ENCODE assay signal across 8 cellular contexts in genomic region chr14:23568021-23568599, GRCh38. TPM values are rescaled to one million over a fixed set of nuclear protein-coding genes. Genes with fewer than 3 reads are reported as not detected.
DNase-seq lines count a peak whose midpoint lies in the region; ATAC-seq and TF ChIP-seq lines count a peak whose summit lies in the region.

No MANE protein-coding gene starts in this region.

- H3K4me1 ChIP-seq in Loucy (ENCODE audit: insufficient read depth, low read length, poor library complexity, severe bottlenecking) = peaks cover 36% of the 10 kb centered on the region

- TF ChIP-seq RAD21 in neural cell (conservative IDR thresholded peaks at IDR 0.05) = no peak

- H2AFZ ChIP-seq in Loucy (ENCODE audit: low read length) (no peak overlapping the region), neural cell (ENCODE audit: low read depth, low read length) (no peak overlapping the region)

- peaks cover 25% of the 10 kb centered on the region for H3K79me2 ChIP-seq in Loucy (ENCODE audit: insufficient read depth, low read length)
- H3K79me2 ChIP-seq in neural cell (replicated peaks; ENCODE audit: insufficient read depth, low read length) = no peaks in the 10 kb centered on the region

- H4K20me1 ChIP-seq in Loucy (ENCODE audit: insufficient read depth, low read length, poor library complexity, severe bottlenecking) (peaks cover 15% of the 10 kb centered on the region), neural cell (ENCODE audit: insufficient read depth) (no peaks in the 10 kb centered on the region)

- H3K9ac ChIP-seq in Loucy (ENCODE audit: low read depth, low read length, poor library complexity, severe bottlenecking) = peak overlapping the region; percentile 83
- peak overlapping the region; percentile 88 for H3K9ac ChIP-seq in neural cell (ENCODE audit: low read length)

- H3K27ac ChIP-seq in C4-2B = peak overlapping the region; percentile 30
- H3K27ac ChIP-seq in coronary artery = peak overlapping the region; percentile 6 to 38
- peak overlapping the region; percentile 86 for H3K27ac ChIP-seq in neural cell (ENCODE audit: low read length)

- H3F3A ChIP-seq in Loucy (ENCODE audit: low read depth) (peaks cover 8% of the 10 kb centered on the region; the same call in 1 of the 2 replicates), neural cell (ENCODE audit: insufficient read depth, low read length, poor library complexity, severe bottlenecking) (no peaks in the 10 kb centered on the region)

- H3K4me2 ChIP-seq in Loucy (ENCODE audit: low read depth, low read length, poor library complexity, severe bottlenecking) = peak overlapping the region; percentile 90
- peak overlapping the region; percentile 68 for H3K4me2 ChIP-seq in neural cell (ENCODE audit: low read length)

- DNase-seq in coronary artery (ENCODE audit: low spot score) = no peak
- no peak for DNase-seq in HPDE6-E6E7 (ENCODE audit: extremely low spot score)
- DNase-seq in germinal center (ENCODE audit: low spot score) = no peak

- TF ChIP-seq CTCF in C4-2B (conservative IDR thresholded peaks at IDR 0.05) = no peak
- TF ChIP-seq CTCF in Loucy (conservative IDR thresholded peaks at IDR 0.05; ENCODE audit: low read length) = no peak
- TF ChIP-seq CTCF in coronary artery (IDR thresholded peaks at IDR 0.05) = no peak
- no peak for TF ChIP-seq CTCF in neural cell (IDR thresholded peaks at IDR 0.05; ENCODE audit: poor library complexity, severe bottlenecking)

- no peak for TF ChIP-seq EP300 in neural cell (conservative IDR thresholded peaks at IDR 0.05; ENCODE audit: poor library complexity, severe bottlenecking)

- H3K9me2 ChIP-seq in Loucy (replicated peaks; ENCODE audit: low read depth, low read length) = no peaks in the 10 kb centered on the region
- H3K9me2 ChIP-seq in neural cell (ENCODE audit: insufficient read depth, low read length) = no peaks in the 10 kb centered on the region

- H3K36me3 ChIP-seq in Loucy (ENCODE audit: insufficient read depth, low read length) (peaks cover 15% of the 10 kb centered on the region; the same call in 1 of the 2 replicates), neural cell (ENCODE audit: insufficient read depth, low read length) (no peaks in the 10 kb centered on the region)

- H3K9me3 ChIP-seq in Loucy (ENCODE audit: insufficient read depth, low read depth, low read length) (no peaks in the 10 kb centered on the region), neural cell (ENCODE audit: low read length) (no peaks in the 10 kb centered on the region)

- H3K27me3 ChIP-seq in Loucy (ENCODE audit: insufficient read depth, low read length, poor library complexity, severe bottlenecking) = no peaks in the 10 kb centered on the region
- no peaks in the 10 kb centered on the region for H3K27me3 ChIP-seq in neural cell (ENCODE audit: insufficient read depth, low read depth, low read length)

- peak overlapping the region; percentile 92 for H3K4me3 ChIP-seq in Loucy (ENCODE audit: low read length, poor library complexity, severe bottlenecking)
- no peak overlapping the region for H3K4me3 ChIP-seq in coronary artery
- peak overlapping the region; percentile 73 for H3K4me3 ChIP-seq in neural cell (ENCODE audit: low read length)

- ATAC-seq in HG03442 (IDR thresholded peaks at IDR 0.05; ENCODE audit: unreplicated experiment) (no peak), HG03025 (IDR thresholded peaks at IDR 0.05; ENCODE audit: low FRiP score, unreplicated experiment) (no peak)

TF ChIP-seq in neural cell, 6 proteins besides CTCF, POLR2A, EP300 and RAD21:
- TF ChIP-seq SMC3 (conservative IDR thresholded peaks at IDR 0.05; ENCODE audit: poor library complexity) = no peak
- TF ChIP-seq EZH2 (IDR thresholded peaks at IDR 0.05; ENCODE audit: borderline replicate concordance, insufficient read depth, low read length, poor library complexity, severe bottlenecking) = no peak
- no peak for TF ChIP-seq MXI1 (conservative IDR thresholded peaks at IDR 0.05; ENCODE audit: poor library complexity, severe bottlenecking)
- no peak for TF ChIP-seq POLR2AphosphoS5 (IDR thresholded peaks at IDR 0.05)
- TF ChIP-seq REST (IDR thresholded peaks at IDR 0.05; ENCODE audit: borderline replicate concordance) = no peak

RNA-seq across cellular contexts. Expression of gene AP1G2, which starts 0.5 kb away (rescaled TPM):
- polyA plus RNA-seq in neural cell = 127 and 163 TPM in 2 replicates
- 46.5 and 53.4 TPM in 2 replicates for polyA minus RNA-seq in neural cell

RNA-seq across cellular contexts. Expression of gene JPH4, which starts 10.5 kb away (rescaled TPM):
- polyA plus RNA-seq in neural cell = 68.2 and 76.9 TPM in 2 replicates
- 59.4 and 60.7 TPM in 2 replicates for polyA minus RNA-seq in neural cell

RNA-seq across cellular contexts. Expression of gene THTPA, which starts 12.0 kb away (rescaled TPM):
- polyA plus RNA-seq in neural cell = 51.3 and 58.2 TPM in 2 replicates
- polyA minus RNA-seq in neural cell = 25.8 and 37.0 TPM in 2 replicates

RNA-seq across cellular contexts. Expression of gene ZFHX2, which starts 16.5 kb away (rescaled TPM):
- polyA plus RNA-seq in neural cell = 0.72 and 1.7 TPM in 2 replicates
- 5.4 and 13.0 TPM in 2 replicates for polyA minus RNA-seq in neural cell

Comparison
In these comparisons a context has a peak if more than half of its experiments do, and no peak if none do; other contexts are left out.
1. H3K27ac ChIP-seq: peak in every context shown above with its lines; median percentile 86 in neural cell; 30 in C4-2B; 22 in coronary artery.